In genomic region chr1:30757976-30758688, GRCh38 we compare ENCODE assay signal across 11 cellular contexts. TPM values are rescaled to one million over a fixed set of nuclear protein-coding genes. Genes with fewer than 3 reads are reported as not detected.
A peak's percentile ranks its signal among the peaks of the same experiment; 100 is the strongest.
DNase-seq lines count a peak whose midpoint lies in the region; ATAC-seq and TF ChIP-seq lines count a peak whose summit lies in the region.
"Had no signal": no experiment of that assay in that cellular context is flagged by ENCODE, and none has a peak within 500 bp of the region (broad histone marks: within the 10 kb centered on the region; RNA-seq: fewer than 3 reads in every experiment).

No MANE protein-coding gene starts in this region.

- H3K9me2 ChIP-seq in GM23248 (ENCODE audit: insufficient read depth) = no peaks in the 10 kb centered on the region

- peak overlapping the region; percentile 98 for H3K27ac ChIP-seq in naive thymus-derived CD4-positive, alpha-beta T cell (ENCODE audit: low read depth, low read length)
- H3K27ac ChIP-seq in foreskin keratinocyte (no peak overlapping the region), GM23248 (no peak overlapping the region)

- no peak overlapping the region for H2AFZ ChIP-seq in GM23248

- peaks cover 0 to 9% (median 0%) of the 10 kb centered on the region in 3 experiments for H3K36me3 ChIP-seq in naive thymus-derived CD4-positive, alpha-beta T cell (ENCODE audit: control insufficient read depth in 2 of 3, insufficient read depth in 3 of 3, low read length in 3 of 3)
- no peaks in the 10 kb centered on the region for H3K36me3 ChIP-seq in GM23248 (ENCODE audit: low read depth)

- no peaks in the 10 kb centered on the region for H3K27me3 Mint-ChIP-seq in stimulated activated naive CD8-positive, alpha-beta T cell treated with anti-CD3 and anti-CD28 coated beads, Interleukin-15, Interleukin-2, amounts not matched to agents 100 ng/mL and 50 ng/mL, for 24 hours
- no peaks in the 10 kb centered on the region for H3K27me3 Mint-ChIP-seq in activated naive CD8-positive, alpha-beta T cell
- H3K27me3 Mint-ChIP-seq in naive thymus-derived CD4-positive, alpha-beta T cell = no peaks in the 10 kb centered on the region
- H3K27me3 Mint-ChIP-seq in chondrocyte (ENCODE audit: low read depth) = peaks cover 3% of the 10 kb centered on the region

- DNase-seq in stimulated activated naive CD8-positive, alpha-beta T cell treated with anti-CD3 and anti-CD28 coated beads, Interleukin-15, Interleukin-2, amounts not matched to agents 100 U/mL and 50 U/mL, for 24 hours = no peak
- DNase-seq in naive thymus-derived CD4-positive, alpha-beta T cell = no peak
- no peak for DNase-seq in mesenteric fat pad (ENCODE audit: low spot score)
- DNase-seq in foreskin keratinocyte = no peak
- no peak for DNase-seq in chondrocyte (ENCODE audit: low spot score)
- DNase-seq in GM23248 = no peak
- DNase-seq: NCI-H1436 had no signal

- intact Hi-C loops in naive thymus-derived CD4-positive, alpha-beta T cell (cut with micrococcal nuclease) = loop anchor here (1.0 to 10.0 kb wide), 6 partner anchors 9 to 307 kb away; partner anchors contain the start of gene PUM1 (in 1 of the 2)

- H3F3A ChIP-seq in GM23248 (ENCODE audit: insufficient read depth) = peaks cover 16% of the 10 kb centered on the region

- no peaks in the 10 kb centered on the region for H3K9me3 Mint-ChIP-seq in stimulated activated naive CD8-positive, alpha-beta T cell treated with anti-CD3 and anti-CD28 coated beads, Interleukin-15, Interleukin-2, amounts not matched to agents 100 ng/mL and 50 ng/mL, for 24 hours
- H3K9me3 Mint-ChIP-seq in activated naive CD8-positive, alpha-beta T cell (ENCODE audit: low read depth) = no peaks in the 10 kb centered on the region
- H3K9me3 Mint-ChIP-seq in naive thymus-derived CD4-positive, alpha-beta T cell = no peaks in the 10 kb centered on the region
- H3K9me3 Mint-ChIP-seq in chondrocyte (ENCODE audit: low read depth) = no peaks in the 10 kb centered on the region

- CTCF ChIA-PET in naive thymus-derived CD4-positive, alpha-beta T cell (lab: Charles Lee) = interaction anchor here (1.3 to 12.1 kb wide), 4 partner anchors 12 to 38 kb away, joined by 3 to 133 read pairs (median 76); no protein-coding TSS in a partner anchor

- POLR2A ChIA-PET in naive thymus-derived CD4-positive, alpha-beta T cell (lab: Charles Lee) = interaction anchor here (0.5 to 42.4 kb wide), 5 partner anchors 3 to 152 kb away, joined by 3 to 1281 read pairs (median 33); partner anchors contain the start of genes LAPTM5 and MATN1

- H3K27me3 ChIP-seq in naive thymus-derived CD4-positive, alpha-beta T cell (ENCODE audit: control insufficient read depth in 2 of 2, insufficient read depth in 2 of 2, low read length in 2 of 2) = no peaks in the 10 kb centered on the region
- H3K27me3 ChIP-seq in foreskin keratinocyte = peaks cover 13% of the 10 kb centered on the region
- no peaks in the 10 kb centered on the region for H3K27me3 ChIP-seq in GM23248 (replicated peaks; ENCODE audit: insufficient read depth)

- H3K4me1 ChIP-seq in naive thymus-derived CD4-positive, alpha-beta T cell (ENCODE audit: control insufficient read depth in 2 of 2, insufficient read depth in 2 of 2, low read length in 2 of 2) = peaks cover 53 to 59% of the 10 kb centered on the region in 2 donors
- H3K4me1 ChIP-seq in foreskin keratinocyte (peaks cover 14% of the 10 kb centered on the region), GM23248 (ENCODE audit: insufficient read depth) (peaks cover 15% of the 10 kb centered on the region)

- H3K9me3 ChIP-seq in naive thymus-derived CD4-positive, alpha-beta T cell (ENCODE audit: control insufficient read depth in 2 of 3, low read length in 3 of 3) = no peaks in the 10 kb centered on the region
- H3K9me3 ChIP-seq in GM23248 (ENCODE audit: low read depth) = no peaks in the 10 kb centered on the region

- H3K9ac ChIP-seq in GM23248 = no peak overlapping the region

- H3K4me2 ChIP-seq in GM23248 (ENCODE audit: unreplicated experiment) = no peak overlapping the region

- peak overlapping the region; percentile 80 for H3K4me3 ChIP-seq in naive thymus-derived CD4-positive, alpha-beta T cell (ENCODE audit: low read length)
- H3K4me3 ChIP-seq in GM23248 = no peak overlapping the region

- peak overlapping the region; percentile 97 for H3K27ac Mint-ChIP-seq in stimulated activated naive CD8-positive, alpha-beta T cell treated with anti-CD3 and anti-CD28 coated beads, Interleukin-15, Interleukin-2, amounts not matched to agents 100 ng/mL and 50 ng/mL, for 24 hours
- peak overlapping the region; percentile 54 for H3K27ac Mint-ChIP-seq in activated naive CD8-positive, alpha-beta T cell
- H3K27ac Mint-ChIP-seq in naive thymus-derived CD4-positive, alpha-beta T cell = peak overlapping the region; percentile 90 to 99 (median 97)
- H3K27ac Mint-ChIP-seq in chondrocyte (ENCODE audit: unreplicated experiment) = no peak overlapping the region

- 69 to 70% methylated on average over 9 of the region's 9 CpGs for WGBS in GM23248 (ENCODE audit: low coverage in 1 of 2, low lambda C conversion rate in 2 of 2, missing lambda C conversion rate in 2 of 2), 2 experiments

- TF ChIP-seq CTCF in foreskin keratinocyte (conservative IDR thresholded peaks at IDR 0.05) = no peak
- no peak for TF ChIP-seq CTCF in chondrocyte (IDR thresholded peaks at IDR 0.05)

- peak overlapping the region; percentile 94 for H3K4me3 Mint-ChIP-seq in stimulated activated naive CD8-positive, alpha-beta T cell treated with anti-CD3 and anti-CD28 coated beads, Interleukin-15, Interleukin-2, amounts not matched to agents 100 ng/mL and 50 ng/mL, for 24 hours
- H3K4me3 Mint-ChIP-seq in activated naive CD8-positive, alpha-beta T cell = peak overlapping the region; percentile 99
- H3K4me3 Mint-ChIP-seq in naive thymus-derived CD4-positive, alpha-beta T cell = peak overlapping the region; percentile 83 to 100 (median 98)
- H3K4me3 Mint-ChIP-seq in chondrocyte (ENCODE audit: unreplicated experiment) = no peak overlapping the region

- H3K36me3 Mint-ChIP-seq in stimulated activated naive CD8-positive, alpha-beta T cell treated with anti-CD3 and anti-CD28 coated beads, Interleukin-15, Interleukin-2, amounts not matched to agents 100 ng/mL and 50 ng/mL, for 24 hours (ENCODE audit: low read depth) = peaks cover 16% of the 10 kb centered on the region
- no peaks in the 10 kb centered on the region for H3K36me3 Mint-ChIP-seq in activated naive CD8-positive, alpha-beta T cell
- peaks cover 0 to 33% (median 6%) of the 10 kb centered on the region in 5 donors for H3K36me3 Mint-ChIP-seq in naive thymus-derived CD4-positive, alpha-beta T cell
- H3K36me3 Mint-ChIP-seq in chondrocyte (ENCODE audit: low read depth) = no peaks in the 10 kb centered on the region
- H3K36me3 Mint-ChIP-seq: brain had no signal

- no peaks in the 10 kb centered on the region for H4K20me1 ChIP-seq in GM23248 (ENCODE audit: insufficient read depth)

- in situ Hi-C loops in GM23248 (cut with MboI) = no loop called here

- H3K4me1 Mint-ChIP-seq in stimulated activated naive CD8-positive, alpha-beta T cell treated with anti-CD3 and anti-CD28 coated beads, Interleukin-15, Interleukin-2, amounts not matched to agents 100 ng/mL and 50 ng/mL, for 24 hours (ENCODE audit: low read depth) = peaks cover 97% of the 10 kb centered on the region
- H3K4me1 Mint-ChIP-seq in activated naive CD8-positive, alpha-beta T cell (ENCODE audit: low read depth) = peaks cover 89% of the 10 kb centered on the region
- peaks cover 63 to 90% (median 82%) of the 10 kb centered on the region in 7 donors for H3K4me1 Mint-ChIP-seq in naive thymus-derived CD4-positive, alpha-beta T cell
- peaks cover 17% of the 10 kb centered on the region for H3K4me1 Mint-ChIP-seq in chondrocyte (ENCODE audit: low read depth)

- ATAC-seq in stimulated activated naive CD8-positive, alpha-beta T cell treated with anti-CD3 and anti-CD28 coated beads, Interleukin-15, Interleukin-2, amounts not matched to agents 100 U/mL and 50 U/mL, for 24 hours = no peak
- no peak for ATAC-seq in naive thymus-derived CD4-positive, alpha-beta T cell
- no peak for ATAC-seq in foreskin keratinocyte

- no peaks in the 10 kb centered on the region for H3K79me2 ChIP-seq in GM23248 (ENCODE audit: insufficient read depth)

RNA-seq across cellular contexts. Expression of gene LAPTM5, which starts 0.6 kb away (rescaled TPM):
- total RNA-seq in naive thymus-derived CD4-positive, alpha-beta T cell = 100 to 1,000 TPM; 464 to 783 (median 647) TPM
- polyA plus RNA-seq in naive thymus-derived CD4-positive, alpha-beta T cell = 100 to 1,000 TPM; 551 to 556 TPM
- 251 TPM for total RNA-seq in mesenteric fat pad
- not detected in 2 replicates for total RNA-seq in foreskin keratinocyte
- polyA plus RNA-seq in foreskin keratinocyte = 0.02 and 0.04 TPM in 2 replicates
- 0.15 to 0.17 TPM in 2 of 3 replicates, not detected in the other for total RNA-seq in chondrocyte
- total RNA-seq in GM23248 (2014; rRNA removed; shearing (Covaris generic)) = not detected in 2 replicates
- 0.36 and 0.74 TPM in 2 replicates for polyA plus RNA-seq in GM23248 (2016; fragmentation: Nextera tagmentation; extraction: Ambion mirVana)

RNA-seq across cellular contexts. Expression of gene MATN1, which starts 34.7 kb away (rescaled TPM):
- total RNA-seq in naive thymus-derived CD4-positive, alpha-beta T cell = 1 to 10 TPM in 2 of 5 experiments, under 1 TPM in 3; 0.08 to 3.6 (median 0.22) TPM
- not detected for polyA plus RNA-seq in naive thymus-derived CD4-positive, alpha-beta T cell
- total RNA-seq in mesenteric fat pad (not detected), foreskin keratinocyte (0.07 and 0.14 TPM in 2 replicates), chondrocyte (0.19 to 0.82 TPM (median 0.47 TPM) in 3 replicates)
- polyA plus RNA-seq in foreskin keratinocyte (0.07 TPM in 1 of 2 replicates, not detected in the other), GM23248 (2016; fragmentation: Nextera tagmentation; extraction: Ambion mirVana) (0.11 TPM in 1 of 2 replicates, not detected in the other)
- total RNA-seq in GM23248 (2014; rRNA removed; shearing (Covaris generic)) = 0.32 TPM in 1 of 2 replicates, not detected in the other
- total RNA-seq: subcutaneous adipose tissue had no signal

Comparison
In these comparisons a context has a peak if more than half of its experiments do, and no peak if none do; other contexts are left out.
1. RNA of gene LAPTM5, which starts 0.6 kb away (total RNA-seq): 464 to 783 TPM in naive thymus-derived CD4-positive, alpha-beta T cell and 251 TPM in mesenteric fat pad (single experiment); 0.15 to 0.17 TPM in chondrocyte, not detected in foreskin keratinocyte and not detected in GM23248; every median in the first group is over 100 times any median in the second.